Comparison of ENCODE assay signal across 16 cellular contexts in genomic region chr3:45966969-45967640, GRCh38. TPM values are rescaled to one million over a fixed set of nuclear protein-coding genes. Genes with fewer than 3 reads are reported as not detected.
A peak's percentile ranks its signal among the peaks of the same experiment; 100 is the strongest.
DNase-seq lines count a peak whose midpoint lies in the region; ATAC-seq and TF ChIP-seq lines count a peak whose summit lies in the region.
"Had no signal": no experiment of that assay in that cellular context is flagged by ENCODE, and none has a peak within 500 bp of the region (broad histone marks: within the 10 kb centered on the region; RNA-seq: fewer than 3 reads in every experiment).

No MANE protein-coding gene starts in this region.

- no peak for DNase-seq in CD8-positive, alpha-beta T cell
- peak; percentile 53 for DNase-seq in NCI-H1092 treated with DMSO at 0.1 percent for 48 hours (lab: John Stamatoyannopoulos, UW)
- DNase-seq in head of caudate nucleus, result peak; percentile 36 to 87 (median 76)
- DNase-seq in posterior cingulate gyrus, result peak; percentile 46 to 94 (median 66)
- no peak for DNase-seq in brain microvascular endothelial cell
- DNase-seq: activated CD8-positive, alpha-beta memory T cell treated with anti-CD3 and anti-CD28 coated beads, Interleukin-2, amount 50 U/mL, for 48 hours; MM.1S; NK-92 treated with Interleukin-12 subunit alpha and Interleukin-12 subunit beta, amount 100 ng/mL, for 24 hours; SJCRH30; stimulated activated CD4-positive, alpha-beta T cell treated with anti-CD3 and anti-CD28 coated beads, Interleukin-1b, Interleukin-23, amount 100 ng/mL, for 48 hours had no signal

- no peaks in the 10 kb centered on the region for H3K27me3 Mint-ChIP-seq in CD8-positive, alpha-beta T cell (ENCODE audit: low read depth)

- ATAC-seq in CD8-positive, alpha-beta T cell, result no peak
- ATAC-seq in GM19395 (IDR thresholded peaks at IDR 0.05; ENCODE audit: unreplicated experiment), result no peak
- ATAC-seq in GM18498 (IDR thresholded peaks at IDR 0.05; ENCODE audit: unreplicated experiment), result no peak
- ATAC-seq: GM23338 had no signal

- no peak overlapping the region for H3K4me3 ChIP-seq in CD8-positive, alpha-beta T cell (ENCODE audit: low read depth, low read length)
- H3K4me3 ChIP-seq in brain microvascular endothelial cell (ENCODE audit: low read depth, low read length), result no peak overlapping the region
- H3K4me3 ChIP-seq: GM23338, SJCRH30 had no signal

- no peaks in the 10 kb centered on the region for H3K9me3 ChIP-seq in CD8-positive, alpha-beta T cell (ENCODE audit: low read length)
- H3K9me3 ChIP-seq: SJCRH30 had no signal

- POLR2A ChIA-PET in CD8-positive, alpha-beta T cell (lab: Charles Lee), result interaction anchor here (1.0 to 4.6 kb wide), 8 partner anchors 9 to 102 kb away, joined by 3 to 29 read pairs (median 5); partner anchors contain the start of genes CXCR6 and FYCO1

- peaks cover 48% of the 10 kb centered on the region for H3K36me3 ChIP-seq in CD8-positive, alpha-beta T cell (ENCODE audit: insufficient read depth, low read length)
- peaks cover 32% of the 10 kb centered on the region for H3K36me3 ChIP-seq in brain microvascular endothelial cell (replicated peaks)
- H3K36me3 ChIP-seq: SJCRH30 had no signal

- TF ChIP-seq CTCF in CD8-positive, alpha-beta T cell (IDR thresholded peaks at IDR 0.05), result no peak
- TF ChIP-seq CTCF in brain microvascular endothelial cell (IDR thresholded peaks at IDR 0.05; ENCODE audit: low read depth, low read length, missing control alignments), result no peak

- peak overlapping the region; percentile 32 for H3K27ac Mint-ChIP-seq in CD8-positive, alpha-beta T cell
- H3K27ac Mint-ChIP-seq: GM23338 had no signal

- peaks cover 33% of the 10 kb centered on the region for H3K4me1 ChIP-seq in CD8-positive, alpha-beta T cell (ENCODE audit: insufficient read depth, low read length)
- H3K4me1 ChIP-seq: parathyroid adenoma, SJCRH30 had no signal

- H3K9me3 Mint-ChIP-seq in CD8-positive, alpha-beta T cell, result no peaks in the 10 kb centered on the region
- H3K9me3 Mint-ChIP-seq: GM23338 had no signal

- peaks cover 78% of the 10 kb centered on the region for H3K4me1 Mint-ChIP-seq in CD8-positive, alpha-beta T cell (ENCODE audit: low read depth)
- H3K4me1 Mint-ChIP-seq: GM23338 had no signal

- no peak overlapping the region for H3K27ac ChIP-seq in CD8-positive, alpha-beta T cell (ENCODE audit: low read depth, low read length)
- H3K27ac ChIP-seq in brain microvascular endothelial cell, result no peak overlapping the region
- H3K27ac ChIP-seq: parathyroid adenoma, SJCRH30 had no signal

- CTCF ChIA-PET in CD8-positive, alpha-beta T cell (lab: Charles Lee), result interaction anchor here (0.9 to 11.2 kb wide), 12 partner anchors 9 to 401 kb away, joined by 3 to 182 read pairs (median 8); no protein-coding TSS in a partner anchor

- peaks cover 89% of the 10 kb centered on the region for H3K36me3 Mint-ChIP-seq in CD8-positive, alpha-beta T cell

- no peaks in the 10 kb centered on the region for H3K27me3 ChIP-seq in CD8-positive, alpha-beta T cell (ENCODE audit: insufficient read depth, low read length)
- no peaks in the 10 kb centered on the region for H3K27me3 ChIP-seq in brain microvascular endothelial cell (replicated peaks)
- H3K27me3 ChIP-seq: SJCRH30 had no signal

- intact Hi-C loops in CD8-positive, alpha-beta T cell (cut with DNase I, micrococcal nuclease), result no loop called here
- intact Hi-C loops in head of caudate nucleus (cut with DNase I) (no loop called here), posterior cingulate gyrus (cut with DNase I) (no loop called here)

- in situ Hi-C loops in brain microvascular endothelial cell (cut with HindIII; ENCODE audit: low pct_ligation_motif_present, low sequenced_read_pairs), result no loop called here

- peak overlapping the region; percentile 8 for H3K4me3 Mint-ChIP-seq in CD8-positive, alpha-beta T cell
- H3K4me3 Mint-ChIP-seq: CD14-positive monocyte, GM23338 had no signal

RNA-seq across cellular contexts. Expression of gene CXCR6, which starts 23.8 kb away (rescaled TPM):
- total RNA-seq in CD8-positive, alpha-beta T cell, result 10 to 100 TPM in 1 of 2 experiments, 1 to 10 TPM in 1; 9.2 to 11.0 TPM
- total RNA-seq: dermis microvascular lymphatic vessel endothelial cell, GM23338, SJCRH30 had no signal

RNA-seq across cellular contexts. Expression of gene FYCO1, which starts 28.5 kb away (rescaled TPM):
- 10 to 100 TPM; 16.6 to 16.7 TPM for total RNA-seq in CD8-positive, alpha-beta T cell

Comparison
In these comparisons a context has a peak if more than half of its experiments do, and no peak if none do; other contexts are left out.
1. DNase-seq: peak in NCI-H1092 treated with DMSO at 0.1 percent for 48 hours (single experiment), head of caudate nucleus (42 of 42) and posterior cingulate gyrus (10 of 10); none in CD8-positive, alpha-beta T cell (0 of 7) and brain microvascular endothelial cell (single experiment).